Comparison of ENCODE assay signal across 22 cellular contexts in genomic region chr14:61419201-61419600, GRCh38.
DNase-seq lines count a peak whose midpoint lies in the region; ATAC-seq, FAIRE-seq and TF ChIP-seq lines count a peak whose summit lies in the region.
"Had no signal": no experiment of that assay in that cellular context is flagged by ENCODE, and none has a peak within 500 bp of the region (broad histone marks: within the 10 kb centered on the region; RNA-seq: fewer than 3 reads in every experiment).

No MANE protein-coding gene starts in this region.

- H3K4me1 ChIP-seq in endothelial cell of umbilical vein (ENCODE audit: control insufficient read depth, extremely low read depth, insufficient read depth, low read length) (peaks cover 50% of the 10 kb centered on the region), subcutaneous abdominal adipose tissue (ENCODE audit: control insufficient read depth in 5 of 5, insufficient read depth in 5 of 5, low read length in 5 of 5) (peaks cover 0 to 55% (median 36%) of the 10 kb centered on the region in 5 donors)

- H2AFZ ChIP-seq in endothelial cell of umbilical vein (ENCODE audit: low read depth, low read length), result no peak overlapping the region

- H3K4me3 Mint-ChIP-seq in activated naive CD4-positive, alpha-beta T cell treated with anti-CD3 and anti-CD28 coated beads, Interleukin-2, amount 10 ng/mL, durations not matched to agents 7 days and 5 days, result no peak overlapping the region
- H3K4me3 Mint-ChIP-seq: mesothelial cell of epicardium, neural crest cell had no signal

- intact Hi-C loops in endothelial cell of umbilical vein (cut with micrococcal nuclease), result loop anchor here (2.0 kb wide), 1 partner anchor 92 kb away; no protein-coding TSS in a partner anchor

- peaks cover 56% of the 10 kb centered on the region for H3K36me3 Mint-ChIP-seq in activated naive CD4-positive, alpha-beta T cell treated with anti-CD3 and anti-CD28 coated beads, Interleukin-2, amount 10 ng/mL, durations not matched to agents 7 days and 5 days
- H3K36me3 Mint-ChIP-seq in activated naive CD4-positive, alpha-beta T cell treated with anti-CD3 and anti-CD28 coated beads, Interleukin-2, amount 50 U/mL, for 72 hours, result peaks cover 0 to 17% of the 10 kb centered on the region in 2 donors
- H3K36me3 Mint-ChIP-seq: mesothelial cell of epicardium had no signal

- H3K4me3 ChIP-seq in endothelial cell of umbilical vein (replicated peaks in 1 of 3; ENCODE audit: insufficient read depth in 1 of 3, low read depth in 1 of 3, low read length in 3 of 3) (no peak overlapping the region), subcutaneous abdominal adipose tissue (ENCODE audit: low read depth in 1 of 5, low read length in 5 of 5) (no peak overlapping the region)
- H3K4me3 ChIP-seq: dorsolateral prefrontal cortex, K562, SJSA1 had no signal

- dilution Hi-C loops in endothelial cell of umbilical vein (cut with MboI; ENCODE audit: extremely low pct_ligation_motif_present, low sequenced_read_pairs), result no loop called here

- H3K27me3 ChIP-seq in endothelial cell of umbilical vein (ENCODE audit: control insufficient read depth in 2 of 2, insufficient read depth in 2 of 2, low read length in 2 of 2) (no peaks in the 10 kb centered on the region), subcutaneous abdominal adipose tissue (ENCODE audit: control insufficient read depth in 5 of 5, insufficient read depth in 4 of 5, low read length in 5 of 5) (no peaks in the 10 kb centered on the region)
- H3K27me3 ChIP-seq: SJSA1 had no signal

- no peaks in the 10 kb centered on the region for H3K27me3 Mint-ChIP-seq in activated naive CD4-positive, alpha-beta T cell treated with anti-CD3 and anti-CD28 coated beads, Interleukin-2, amount 10 ng/mL, durations not matched to agents 7 days and 5 days

- no peak for TF ChIP-seq CTCF in endothelial cell of umbilical vein (IDR thresholded peaks at IDR 0.05; ENCODE audit: extremely low read depth in 1 of 2, insufficient read depth in 1 of 2, low read depth in 1 of 2, low read length in 2 of 2)

- no peaks in the 10 kb centered on the region for H4K20me1 ChIP-seq in endothelial cell of umbilical vein (replicated peaks; ENCODE audit: control insufficient read depth, extremely low read depth, insufficient read depth, low read length)

- H3K9ac ChIP-seq in endothelial cell of umbilical vein (replicated peaks; ENCODE audit: extremely low read depth, insufficient read depth, low read length) (no peak overlapping the region), subcutaneous abdominal adipose tissue (ENCODE audit: low read length in 5 of 5) (no peak overlapping the region)

- H3K27ac ChIP-seq in KOPT-K1 (ENCODE audit: low read depth, low read length, poor library complexity, severe bottlenecking), result peak overlapping the region; percentile 91
- H3K27ac ChIP-seq in endothelial cell of umbilical vein (ENCODE audit: insufficient read depth, low read depth, low read length), result peak overlapping the region; percentile 58
- peak overlapping the region; percentile 51 for H3K27ac ChIP-seq in subcutaneous abdominal adipose tissue (ENCODE audit: low read depth, low read length)
- H3K27ac ChIP-seq: SJSA1 had no signal

- H3K9me3 Mint-ChIP-seq in activated naive CD4-positive, alpha-beta T cell treated with anti-CD3 and anti-CD28 coated beads, Interleukin-2, amount 10 ng/mL, durations not matched to agents 7 days and 5 days, result peaks cover 9% of the 10 kb centered on the region
- peaks cover 0 to 8% of the 10 kb centered on the region in 2 donors for H3K9me3 Mint-ChIP-seq in activated naive CD4-positive, alpha-beta T cell treated with anti-CD3 and anti-CD28 coated beads, Interleukin-2, amount 50 U/mL, for 72 hours
- H3K9me3 Mint-ChIP-seq: neural crest cell had no signal

- POLR2A ChIA-PET in endothelial cell of umbilical vein (lab: Charles Lee), result no interaction called here

- no peak for DNase-seq in activated naive CD4-positive, alpha-beta T cell treated with anti-CD3 and anti-CD28 coated beads, Interleukin-2, amount 10 ng/mL, durations not matched to agents 7 days and 5 days
- DNase-seq in activated naive CD4-positive, alpha-beta T cell treated with anti-CD3 and anti-CD28 coated beads, Interleukin-2, amount 50 U/mL, for 72 hours (ENCODE audit: low spot score in 2 of 2), result no peak
- DNase-seq in endothelial cell of umbilical vein (ENCODE audit: low read depth, low spot score) (no peak), T-helper 9 cell (no peak), GDM1 (lab: John Stamatoyannopoulos, UW) (no peak), ACHN (no peak)
- DNase-seq: activated CD4-positive, CD25-positive, alpha-beta regulatory T cell; dorsolateral prefrontal cortex; MV-4-11; NCI-H187 treated with DMSO at 0.1 percent for 48 hours; NCI-H226; stimulated activated CD4-positive, alpha-beta T cell treated with anti-CD3 and anti-CD28 coated beads, Interleukin-4, amount 100 ng/mL, for 24 hours had no signal

- H3K9me3 ChIP-seq in KOPT-K1 (ENCODE audit: insufficient read depth, low read length, poor library complexity, severe bottlenecking), result peaks cover 6% of the 10 kb centered on the region
- no peaks in the 10 kb centered on the region for H3K9me3 ChIP-seq in endothelial cell of umbilical vein (replicated peaks; ENCODE audit: control insufficient read depth, insufficient read depth, low read length)
- H3K9me3 ChIP-seq in subcutaneous abdominal adipose tissue (ENCODE audit: control insufficient read depth in 5 of 5, low read length in 5 of 5), result no peaks in the 10 kb centered on the region
- H3K9me3 ChIP-seq: SJSA1 had no signal

- no peaks in the 10 kb centered on the region for H3K9me1 ChIP-seq in endothelial cell of umbilical vein (replicated peaks; ENCODE audit: control insufficient read depth, extremely low read depth, insufficient read depth, low read length)

- H3K79me2 ChIP-seq in endothelial cell of umbilical vein (ENCODE audit: control insufficient read depth, insufficient read depth, low read length), result peaks cover 67% of the 10 kb centered on the region

- no peak for ATAC-seq in activated naive CD4-positive, alpha-beta T cell treated with anti-CD3 and anti-CD28 coated beads, Interleukin-2, amount 50 U/mL, for 72 hours
- ATAC-seq: Panc1 had no signal

- FAIRE-seq in endothelial cell of umbilical vein (lab: Jason Lieb, UNC), result no peak
- FAIRE-seq: bronchial epithelial cell, frontal cortex, GM18507, K562 had no signal

- CTCF ChIA-PET in activated naive CD4-positive, alpha-beta T cell treated with anti-CD3 and anti-CD28 coated beads, Interleukin-2, amount 10 ng/mL, durations not matched to agents 7 days and 5 days (lab: Charles Lee), result interaction anchor here (0.8 to 1.0 kb wide), 2 partner anchors 9 to 15 kb away, joined by 3 to 5 read pairs; no protein-coding TSS in a partner anchor
- CTCF ChIA-PET in endothelial cell of umbilical vein (lab: Charles Lee), result interaction anchor here (1.5 to 3.5 kb wide), 5 partner anchors 11 to 122 kb away, joined by 3 to 21 read pairs (median 6); partner anchors contain the start of gene PRKCH

- H3K27ac Mint-ChIP-seq in activated naive CD4-positive, alpha-beta T cell treated with anti-CD3 and anti-CD28 coated beads, Interleukin-2, amount 10 ng/mL, durations not matched to agents 7 days and 5 days, result peak overlapping the region; percentile 33
- H3K27ac Mint-ChIP-seq in activated naive CD4-positive, alpha-beta T cell treated with anti-CD3 and anti-CD28 coated beads, Interleukin-2, amount 50 U/mL, for 72 hours, result peak overlapping the region in 1 of 2 donors; percentile 90
- H3K27ac Mint-ChIP-seq: mesothelial cell of epicardium had no signal

- H3K4me1 Mint-ChIP-seq in activated naive CD4-positive, alpha-beta T cell treated with anti-CD3 and anti-CD28 coated beads, Interleukin-2, amount 10 ng/mL, durations not matched to agents 7 days and 5 days, result peaks cover 16% of the 10 kb centered on the region

- peak overlapping the region; percentile 52 for H3K4me2 ChIP-seq in endothelial cell of umbilical vein (ENCODE audit: insufficient read depth, low read length)

- no peak for TF ChIP-seq POLR2A in endothelial cell of umbilical vein (IDR thresholded peaks at IDR 0.05; ENCODE audit: low read depth, low read length)

- in situ Hi-C loops in ACHN (cut with HindIII; ENCODE audit: low pct_ligation_motif_present, low pct_unique_long_range_greater_than_20kb, low sequenced_read_pairs), result no loop called here

- BruUV-seq in endothelial cell of umbilical vein (replicated peaks; lab: Mats Ljungman, UMichigan), result no TSS peak

- H3K36me3 ChIP-seq in KOPT-K1 (ENCODE audit: insufficient read depth, low read length) (peaks cover 8% of the 10 kb centered on the region), endothelial cell of umbilical vein (ENCODE audit: control insufficient read depth in 2 of 2, extremely low read depth in 1 of 2, insufficient read depth in 2 of 2, low read length in 2 of 2) (no peaks in the 10 kb centered on the region), subcutaneous abdominal adipose tissue (ENCODE audit: control insufficient read depth in 5 of 5, insufficient read depth in 5 of 5, low read length in 5 of 5) (no peaks in the 10 kb centered on the region)
- H3K36me3 ChIP-seq: SJSA1 had no signal

TF ChIP-seq in endothelial cell of umbilical vein, 7 proteins besides CTCF, POLR2A, EP300 and RAD21:
- TF ChIP-seq MAX (IDR thresholded peaks at IDR 0.05; ENCODE audit: insufficient read depth, insufficient read length), result no peak
- TF ChIP-seq FOS (IDR thresholded peaks at IDR 0.05; ENCODE audit: borderline replicate concordance, insufficient read depth, low read length), result no peak
- no peak for TF ChIP-seq EZH2 (IDR thresholded peaks at IDR 0.05; ENCODE audit: borderline replicate concordance, low read depth, low read length, severe bottlenecking)
- TF ChIP-seq POLR2AphosphoS5 (IDR thresholded peaks at IDR 0.05; ENCODE audit: insufficient read depth, low read depth, low read length), result no peak
- no peak for TF ChIP-seq MYC (IDR thresholded peaks at IDR 0.05; ENCODE audit: low read depth, low read length)
- no peak for TF ChIP-seq JUN (IDR thresholded peaks at IDR 0.05; ENCODE audit: borderline replicate concordance, insufficient read depth, insufficient read length, low read depth)
- TF ChIP-seq GATA2 (IDR thresholded peaks at IDR 0.05; ENCODE audit: insufficient read depth, insufficient read length, low read depth, low read length), result no peak
TF ChIP-seq in endothelial cell of umbilical vein: peak in this region for 0.
